8 cellular contexts compared by ENCODE assay signal in genomic region chr6:156808287-156808686, GRCh38. TPM values are rescaled to one million over a fixed set of nuclear protein-coding genes. Genes with fewer than 3 reads are reported as not detected.
DNase-seq lines count a peak whose midpoint lies in the region; ATAC-seq lines count a peak whose summit lies in the region.

No MANE protein-coding gene starts in this region.

- no peak overlapping the region for H2BK15ac ChIP-seq in mesendoderm (replicated peaks; ENCODE audit: low read depth)

- no peaks in the 10 kb centered on the region for H3K9me3 ChIP-seq in effector memory CD4-positive, alpha-beta T cell (ENCODE audit: control insufficient read depth, low read length)

- peaks cover 78% of the 10 kb centered on the region for H3K79me2 ChIP-seq in mesendoderm (ENCODE audit: control insufficient read depth, insufficient read depth, low read length)

- ATAC-seq in HG03432 (IDR thresholded peaks at IDR 0.05; ENCODE audit: unreplicated experiment) (peak; percentile 48), GM19328 (IDR thresholded peaks at IDR 0.05; ENCODE audit: unreplicated experiment) (no peak)

- H3K27ac ChIP-seq in mesendoderm (ENCODE audit: low read depth, low read length): no peak overlapping the region
- no peak overlapping the region for H3K27ac ChIP-seq in effector memory CD4-positive, alpha-beta T cell (ENCODE audit: insufficient read depth, low read length, poor library complexity, severe bottlenecking)

- H4K8ac ChIP-seq in mesendoderm (ENCODE audit: low read depth, low read length): no peak overlapping the region

- H3K36me3 ChIP-seq in mesendoderm (ENCODE audit: control insufficient read depth, insufficient read depth, low read length): no peaks in the 10 kb centered on the region
- no peaks in the 10 kb centered on the region for H3K36me3 ChIP-seq in effector memory CD4-positive, alpha-beta T cell (ENCODE audit: control insufficient read depth, insufficient read depth, low read length)

- no peak overlapping the region for H3K56ac ChIP-seq in mesendoderm (ENCODE audit: low read length)

- H3K23ac ChIP-seq in mesendoderm (ENCODE audit: low read length): no peak overlapping the region

- H3K27me3 ChIP-seq in mesendoderm (ENCODE audit: insufficient read depth, low read length, poor library complexity): no peaks in the 10 kb centered on the region
- no peaks in the 10 kb centered on the region for H3K27me3 ChIP-seq in effector memory CD4-positive, alpha-beta T cell (replicated peaks; ENCODE audit: control insufficient read depth, insufficient read depth, low read length, poor library complexity, severe bottlenecking)

- peaks cover 10% of the 10 kb centered on the region for H3K4me1 ChIP-seq in mesendoderm (ENCODE audit: control insufficient read depth, low read depth, low read length)
- H3K4me1 ChIP-seq in effector memory CD4-positive, alpha-beta T cell (ENCODE audit: control insufficient read depth, insufficient read depth, low read length, poor library complexity, severe bottlenecking): peaks cover 12% of the 10 kb centered on the region

- H2BK5ac ChIP-seq in mesendoderm (ENCODE audit: low read length): no peak overlapping the region

- no peak overlapping the region for H2BK120ac ChIP-seq in mesendoderm (ENCODE audit: low read depth, low read length)

- H3K4me2 ChIP-seq in mesendoderm (ENCODE audit: low read length): no peak overlapping the region

- no peak overlapping the region for H3K4me3 ChIP-seq in mesendoderm (ENCODE audit: low read length)
- no peak overlapping the region for H3K4me3 ChIP-seq in effector memory CD4-positive, alpha-beta T cell (ENCODE audit: insufficient read depth, low read depth, low read length, poor library complexity, severe bottlenecking)

- H3K4ac ChIP-seq in mesendoderm (ENCODE audit: low read depth, low read length): no peak overlapping the region

- DNase-seq in ELR (ENCODE audit: low read depth): peak; percentile 17
- peak; percentile 36 for DNase-seq in astrocyte of the hippocampus (ENCODE audit: low read depth, low spot score)
- peak; percentile 63 for DNase-seq in mesendoderm
- DNase-seq in effector memory CD4-positive, alpha-beta T cell: no peak
- DNase-seq in HPDE6-E6E7 (ENCODE audit: extremely low spot score): no peak
- no peak for DNase-seq in NCI-H1694 (lab: John Stamatoyannopoulos, UW)

- H3K9ac ChIP-seq in mesendoderm (ENCODE audit: low read length): no peak overlapping the region

- H3K18ac ChIP-seq in mesendoderm (ENCODE audit: low read length): no peak overlapping the region

- no CpG with 5 or more reads among the region's 2 CpGs for WGBS in mesendoderm (ENCODE audit: extremely low coverage, insufficient coverage, low lambda C conversion rate)

- no peak overlapping the region for H2AK5ac ChIP-seq in mesendoderm (ENCODE audit: low read length)

- no peak overlapping the region for H4K5ac ChIP-seq in mesendoderm (ENCODE audit: low read length)

- peaks cover 17% of the 10 kb centered on the region for H3K79me1 ChIP-seq in mesendoderm (ENCODE audit: low read length)

RNA-seq across cellular contexts. Expression of gene ARID1B, which starts 31.1 kb away (rescaled TPM):
- polyA plus RNA-seq in mesendoderm (2013, experiment 1 of 2): 43.9 TPM
- 42.1 TPM for polyA plus RNA-seq in mesendoderm (2013, experiment 2 of 2)

Comparison
In these comparisons a context has a peak if more than half of its experiments do, and no peak if none do; other contexts are left out.
1. DNase-seq: peak in ELR (single experiment), astrocyte of the hippocampus (single experiment) and mesendoderm (single experiment); none in effector memory CD4-positive, alpha-beta T cell (0 of 3), HPDE6-E6E7 (single experiment) and NCI-H1694 (single experiment).